ENCODE assay signal across 21 cellular contexts in genomic region chr1:235215453-235215852, GRCh38.
"Had no signal": no experiment of that assay in that cellular context is flagged by ENCODE, and none has a peak within 500 bp of the region (broad histone marks: within the 10 kb centered on the region; RNA-seq: fewer than 3 reads in every experiment).

No MANE protein-coding gene starts in this region.

- DNase-seq: dorsolateral prefrontal cortex; effector CD4-positive, alpha-beta T cell; head of caudate nucleus; left ventricle myocardium superior; lower lobe of right lung; naive thymus-derived CD8-positive, alpha-beta T cell; nephron progenitor cell; nucleus accumbens; stimulated activated CD4-positive, alpha-beta T cell treated with anti-CD3 and anti-CD28 coated beads, Interleukin-12 subunit alpha, Interleukin-12 subunit beta, amount 100 ng/mL, for 4 hours; stimulated activated CD4-positive, alpha-beta T cell treated with anti-CD3 and anti-CD28 coated beads, Interleukin-1b, Interleukin-23, amount 100 ng/mL, for 48 hours; stimulated activated CD4-positive, alpha-beta T cell treated with anti-CD3 and anti-CD28 coated beads, Interleukin-4, amount 100 ng/mL, for 1 hour; stimulated activated CD8-positive, alpha-beta memory T cell treated with anti-CD3 and anti-CD28 coated beads, Interleukin-4, amount 100 ng/mL, for 48 hours; stimulated activated naive CD4-positive, alpha-beta T cell treated with Interleukin-2 at 50 U/mL for 16 hours; stomach; thyroid gland; trophoblast cell had no signal

- H3K9me3 Mint-ChIP-seq: naive thymus-derived CD8-positive, alpha-beta T cell; nephron progenitor cell had no signal

- H3K4me3 Mint-ChIP-seq: naive thymus-derived CD8-positive, alpha-beta T cell; nephron progenitor cell had no signal

- H3K27ac ChIP-seq: dorsolateral prefrontal cortex, lower lobe of right lung, prostate gland, right atrium auricular region, stomach, thyroid gland, vagina had no signal

- H3K36me3 ChIP-seq: prostate gland had no signal

- H3K4me1 ChIP-seq: lower lobe of right lung, prostate gland, right atrium auricular region, stomach, thyroid gland, vagina had no signal

- H3K27me3 Mint-ChIP-seq: naive thymus-derived CD8-positive, alpha-beta T cell had no signal

- H3K4me3 ChIP-seq: dorsolateral prefrontal cortex, lower lobe of right lung, prostate gland, right atrium auricular region, smooth muscle cell, stomach, thyroid gland, vagina had no signal

- ATAC-seq: left ventricle myocardium superior; lower lobe of right lung; naive thymus-derived CD8-positive, alpha-beta T cell; sciatic nerve had no signal

- H3K27ac Mint-ChIP-seq: nephron progenitor cell had no signal

- H3K9me3 ChIP-seq: lower lobe of right lung, prostate gland, right atrium auricular region, stomach, thyroid gland, vagina had no signal

- H3K4me2 ChIP-seq: smooth muscle cell had no signal

- H3K4me1 Mint-ChIP-seq: nephron progenitor cell had no signal

- H3K27me3 ChIP-seq: dorsolateral prefrontal cortex, right atrium auricular region, stomach, thyroid gland, vagina had no signal
